13 cellular contexts compared by ENCODE assay signal in genomic region chr12:110693731-110694130, GRCh38. TPM values are rescaled to one million over a fixed set of nuclear protein-coding genes. Genes with fewer than 3 reads are reported as not detected.
A peak's percentile ranks its signal among the peaks of the same experiment; 100 is the strongest.
DNase-seq lines count a peak whose midpoint lies in the region; ATAC-seq and TF ChIP-seq lines count a peak whose summit lies in the region.
"Had no signal": no experiment of that assay in that cellular context is flagged by ENCODE, and none has a peak within 500 bp of the region (broad histone marks: within the 10 kb centered on the region; RNA-seq: fewer than 3 reads in every experiment).

No MANE protein-coding gene starts in this region.

- H3K9me3 ChIP-seq in left ventricle myocardium inferior (replicated peaks) (no peaks in the 10 kb centered on the region), spleen (no peaks in the 10 kb centered on the region)
- H3K9me3 ChIP-seq: pancreas had no signal

- H3K27ac ChIP-seq in HL-60 (replicated peaks): peak overlapping the region; percentile 68
- peak overlapping the region; percentile 82 for H3K27ac ChIP-seq in left ventricle myocardium inferior (replicated peaks)
- H3K27ac ChIP-seq in spleen: peak overlapping the region; percentile 14 to 86 (median 68)

- no peaks in the 10 kb centered on the region for H3K27me3 ChIP-seq in HL-60 (ENCODE audit: insufficient read depth, poor library complexity, severe bottlenecking)
- no peaks in the 10 kb centered on the region for H3K27me3 ChIP-seq in left ventricle myocardium inferior (ENCODE audit: low read depth)
- H3K27me3 ChIP-seq in spleen (replicated peaks in 1 of 7): peaks cover 0 to 5% (median 0%) of the 10 kb centered on the region in 7 donors
- H3K27me3 ChIP-seq: pancreas had no signal

- 31 to 43% (median 35%) methylated on average over 7 of the region's 7 CpGs for WGBS in spleen, 5 donors

- H3K36me3 ChIP-seq in left ventricle myocardium inferior (no peaks in the 10 kb centered on the region), spleen (no peaks in the 10 kb centered on the region)
- H3K36me3 ChIP-seq: pancreas had no signal

- DNase-seq in HL-60 (ENCODE audit: low read depth in 1 of 2, low spot score in 1 of 2) (peak; percentile 90 to 95), SIG-M5 treated with dmso at 0.1 percent for 504 hours (lab: John Stamatoyannopoulos, UW; ENCODE audit: unreplicated experiment) (peak; percentile 96), left ventricle myocardium inferior (peak; percentile 37), spleen (no peak), retina (no peak), SHP77 (lab: John Stamatoyannopoulos, UW) (no peak)
- DNase-seq: activated CD4-positive, CD25-positive, alpha-beta regulatory T cell treated with anti-CD3 and anti-CD28 coated beads, Interleukin-2, amount 50 U/mL, for 72 hours; effector memory CD4-positive, alpha-beta T cell; NCI-H510A; stimulated activated CD4-positive, alpha-beta T cell treated with anti-CD3 and anti-CD28 coated beads, Interleukin-4, amount 100 ng/mL, for 4 hours had no signal

- H3K4me3 ChIP-seq in HL-60 (replicated peaks; ENCODE audit: insufficient read depth, low read length): no peak overlapping the region
- H3K4me3 ChIP-seq in left ventricle myocardium inferior: no peak overlapping the region
- peak overlapping the region in 1 of 8 donors; percentile 27 for H3K4me3 ChIP-seq in spleen
- H3K4me3 ChIP-seq: pancreas had no signal

- no peak for ATAC-seq in GM21515 (IDR thresholded peaks at IDR 0.05; ENCODE audit: unreplicated experiment)
- ATAC-seq in GM18870 (IDR thresholded peaks at IDR 0.05; ENCODE audit: unreplicated experiment): no peak

- intact Hi-C loops in left ventricle myocardium inferior (cut with micrococcal nuclease): no loop called here
- intact Hi-C loops in spleen (cut with DNase I; ENCODE audit: low total_unique reads): loop anchor here (10.0 kb wide), 1 partner anchor 79 kb away; the partner anchor contains the start of gene TCTN1

- H3K4me1 ChIP-seq in left ventricle myocardium inferior (peaks cover 34% of the 10 kb centered on the region), spleen (peaks cover 27 to 99% (median 63%) of the 10 kb centered on the region in 6 donors)
- H3K4me1 ChIP-seq: pancreas had no signal

- TF ChIP-seq CTCF in HL-60 (IDR thresholded peaks at IDR 0.05; ENCODE audit: insufficient read depth, low read length): no peak
- TF ChIP-seq CTCF in left ventricle myocardium inferior (IDR thresholded peaks at IDR 0.05; ENCODE audit: borderline replicate concordance): no peak
- TF ChIP-seq CTCF in spleen (IDR thresholded peaks at IDR 0.05 in 8 of 11, conservative IDR thresholded peaks at IDR 0.05 in 3 of 11): no peak

- no peak for TF ChIP-seq POLR2A in spleen (IDR thresholded peaks at IDR 0.05)

RNA-seq across cellular contexts. Expression of gene HVCN1, which starts 4.8 kb away (rescaled TPM):
- 11.5 TPM for total RNA-seq in left ventricle myocardium inferior
- 10 to 100 TPM; 46.9 to 71.3 (median 63.7) TPM for total RNA-seq in spleen
- 100 to 1,000 TPM in 2 of 3 donors, 10 to 100 TPM in 1; 76.5 to 114 (median 106) TPM for polyA plus RNA-seq in spleen

RNA-seq across cellular contexts. Expression of gene PPP1CC, which starts 49.0 kb away (rescaled TPM):
- 156 TPM for total RNA-seq in left ventricle myocardium inferior
- 100 to 1,000 TPM; 108 to 173 (median 131) TPM for total RNA-seq in spleen
- 100 to 1,000 TPM in 2 of 3 donors, 10 to 100 TPM in 1; 74.8 to 103 (median 100) TPM for polyA plus RNA-seq in spleen

Comparison
In these comparisons a context has a peak if more than half of its experiments do, and no peak if none do; other contexts are left out.
1. DNase-seq: peak in HL-60 (2 of 2), SIG-M5 treated with dmso at 0.1 percent for 504 hours (single experiment) and left ventricle myocardium inferior (single experiment); none in spleen (single experiment), retina (single experiment) and SHP77 (0 of 2).
2. Peak in every context shown above with its lines, with median percentiles within 50 percentile points of each other: H3K27ac ChIP-seq.